In genomic region chr6:52605610-52606185, GRCh38 we compare ENCODE assay signal across 30 cellular contexts.
"Had no signal": no experiment of that assay in that cellular context is flagged by ENCODE, and none has a peak within 500 bp of the region (broad histone marks: within the 10 kb centered on the region; RNA-seq: fewer than 3 reads in every experiment).

No MANE protein-coding gene starts in this region.

- H3K9me3 Mint-ChIP-seq: activated naive CD4-positive, alpha-beta T cell treated with anti-CD3 and anti-CD28 coated beads, Interleukin-2, amount 50 U/mL, for 24 hours; activated T-cell treated with anti-CD3 and anti-CD28 coated beads, Interleukin-2, amount 50 U/mL, for 24 hours had no signal

- H3K27me3 Mint-ChIP-seq: activated naive CD4-positive, alpha-beta T cell treated with anti-CD3 and anti-CD28 coated beads, Interleukin-2, amount 50 U/mL, for 24 hours had no signal

- ATAC-seq: activated CD4-positive, alpha-beta T cell treated with anti-CD3 and anti-CD28 coated beads for 36 hours; activated CD4-positive, CD25-positive, alpha-beta regulatory T cell treated with anti-CD3 and anti-CD28 coated beads, Interleukin-2, amount 50 U/mL, for 24 hours; activated CD8-positive, alpha-beta T cell treated with anti-CD3 and anti-CD28 coated beads, Interleukin-2, amount 10 ng/mL, durations not matched to agents 7 days and 5 days; WTC11 had no signal

- H3K9ac ChIP-seq: KMS-11 had no signal

- H3K27ac Mint-ChIP-seq: activated CD4-positive, alpha-beta T cell treated with anti-CD3 and anti-CD28 coated beads for 36 hours; activated CD4-positive, alpha-beta T cell treated with anti-CD3 and anti-CD28 coated beads, Interleukin-2, amount 10 ng/mL, durations not matched to agents 7 days and 5 days; activated CD8-positive, alpha-beta T cell treated with anti-CD3 and anti-CD28 coated beads, Interleukin-2, amount 10 ng/mL, durations not matched to agents 7 days and 5 days; activated naive CD4-positive, alpha-beta T cell treated with anti-CD3 and anti-CD28 coated beads, Interleukin-2, amount 50 U/mL, for 24 hours; activated naive CD8-positive, alpha-beta T cell treated with anti-CD3 and anti-CD28 coated beads, Interleukin-2, amount 10 ng/mL, durations not matched to agents 7 days and 5 days; activated T-cell treated with anti-CD3 and anti-CD28 coated beads, Interleukin-2, amount 50 U/mL, for 24 hours; activated T-helper 2 cell treated with anti-CD3 and anti-CD28 coated beads, Interferon-gamma antibody, Interleukin-2, Interleukin-4, amounts not matched to agents 10 μg/mL and 5 μg/mL and 100 μg/mL, durations not matched to agents 14 hours and 24 hours and 36 hours; WTC11 had no signal

- DNase-seq: activated CD4-positive, alpha-beta T cell treated with anti-CD3 and anti-CD28 coated beads for 36 hours; activated CD4-positive, alpha-beta T cell treated with anti-CD3 and anti-CD28 coated beads, Interleukin-2, amount 10 ng/mL, durations not matched to agents 7 days and 5 days; activated CD4-positive, alpha-beta T cell treated with anti-CD3 and anti-CD28 coated beads, Interleukin-2, amount 50 U/mL, for 48 hours; activated CD8-positive, alpha-beta T cell treated with anti-CD3 and anti-CD28 coated beads, Interleukin-2, amount 10 ng/mL, durations not matched to agents 7 days and 5 days; activated gamma-delta T cell; activated naive CD4-positive, alpha-beta T cell treated with Interleukin-2 at 50 U/mL for 16 hours; activated naive CD8-positive, alpha-beta T cell treated with anti-CD3 and anti-CD28 coated beads, Interleukin-2, amount 10 ng/mL, durations not matched to agents 7 days and 5 days; activated T-cell treated with anti-CD3 and anti-CD28 coated beads, Interleukin-2, amount 50 U/mL, for 24 hours; amygdala; NCI-H1105; NCI-H1436; NCI-H1694; NCI-H1930; NCI-H2081 treated with DMSO at 0.1 percent for 48 hours; NCI-H345; NCI-H526; NCI-H748 treated with DMSO at 0.1 percent for 48 hours; NK-92 treated with Interleukin-12 subunit alpha and Interleukin-12 subunit beta, amount 100 ng/mL, for 24 hours; OCI-M1; SHP77; SJCRH30; T1000 had no signal

- H3K4me2 ChIP-seq: KMS-11 had no signal

- H3K4me3 Mint-ChIP-seq: activated CD4-positive, alpha-beta T cell treated with anti-CD3 and anti-CD28 coated beads for 36 hours; activated CD4-positive, alpha-beta T cell treated with anti-CD3 and anti-CD28 coated beads, Interleukin-2, amount 10 ng/mL, durations not matched to agents 7 days and 5 days; activated CD8-positive, alpha-beta T cell treated with anti-CD3 and anti-CD28 coated beads, Interleukin-2, amount 10 ng/mL, durations not matched to agents 7 days and 5 days; activated naive CD4-positive, alpha-beta T cell treated with anti-CD3 and anti-CD28 coated beads, Interleukin-2, amount 50 U/mL, for 24 hours; activated naive CD8-positive, alpha-beta T cell treated with anti-CD3 and anti-CD28 coated beads, Interleukin-2, amount 10 ng/mL, durations not matched to agents 7 days and 5 days; activated T-cell treated with anti-CD3 and anti-CD28 coated beads, Interleukin-2, amount 50 U/mL, for 24 hours; WTC11 had no signal

- FAIRE-seq: TTC549 had no signal

- H3K27ac ChIP-seq: ascending aorta, KMS-11, SJCRH30, SK-N-MC had no signal

- H3K9me3 ChIP-seq: SJCRH30 had no signal

- H3K36me3 ChIP-seq: ascending aorta, SJCRH30 had no signal

- H3K4me3 ChIP-seq: ascending aorta, SJCRH30, SK-N-MC had no signal

- H3K36me3 Mint-ChIP-seq: activated naive CD4-positive, alpha-beta T cell treated with anti-CD3 and anti-CD28 coated beads, Interleukin-2, amount 50 U/mL, for 24 hours; activated naive CD8-positive, alpha-beta T cell treated with anti-CD3 and anti-CD28 coated beads, Interleukin-2, amount 10 ng/mL, durations not matched to agents 7 days and 5 days; WTC11 had no signal

- H3K27me3 ChIP-seq: ascending aorta, SJCRH30 had no signal

- H3K4me1 ChIP-seq: ascending aorta, SJCRH30 had no signal

- H3K4me1 Mint-ChIP-seq: activated CD4-positive, alpha-beta T cell treated with anti-CD3 and anti-CD28 coated beads for 36 hours; activated naive CD4-positive, alpha-beta T cell treated with anti-CD3 and anti-CD28 coated beads, Interleukin-2, amount 50 U/mL, for 24 hours; WTC11 had no signal
